Comparison of ENCODE assay signal across 23 cellular contexts in genomic region chr9:118367383-118367782, GRCh38.
A peak's percentile ranks its signal among the peaks of the same experiment; 100 is the strongest.
DNase-seq lines count a peak whose midpoint lies in the region; ATAC-seq and TF ChIP-seq lines count a peak whose summit lies in the region.
"Had no signal": no experiment of that assay in that cellular context is flagged by ENCODE, and none has a peak within 500 bp of the region (broad histone marks: within the 10 kb centered on the region; RNA-seq: fewer than 3 reads in every experiment).

No MANE protein-coding gene starts in this region.

- H3K4me1 Mint-ChIP-seq in activated naive CD4-positive, alpha-beta T cell treated with anti-CD3 and anti-CD28 coated beads for 36 hours (ENCODE audit: low read depth) = no peaks in the 10 kb centered on the region
- H3K4me1 Mint-ChIP-seq: CD8-positive, alpha-beta memory T cell; T-cell had no signal

- ATAC-seq in GM18502 (IDR thresholded peaks at IDR 0.05; ENCODE audit: poor library complexity, unreplicated experiment) (peak; percentile 60), GM21737 (IDR thresholded peaks at IDR 0.05; ENCODE audit: unreplicated experiment) (peak; percentile 53), HG03159 (IDR thresholded peaks at IDR 0.05; ENCODE audit: unreplicated experiment) (peak; percentile 45)
- ATAC-seq: HCT116, T-cell had no signal

- peaks cover 8% of the 10 kb centered on the region; the same call in 1 of the 2 replicates for H3K4me1 ChIP-seq in OCI-LY3 (ENCODE audit: low read length)

- no peaks in the 10 kb centered on the region for H3K79me2 ChIP-seq in OCI-LY3 (ENCODE audit: low read length)

- no peak for TF ChIP-seq CTCF in OCI-LY3 (IDR thresholded peaks at IDR 0.05; ENCODE audit: low read depth, low read length)

- H3K36me3 ChIP-seq in OCI-LY3 (replicated peaks; ENCODE audit: low read depth, low read length) = no peaks in the 10 kb centered on the region
- H3K36me3 ChIP-seq: SJCRH30 had no signal

- H4K20me1 ChIP-seq in OCI-LY3 (ENCODE audit: insufficient read depth, low read length) = no peaks in the 10 kb centered on the region

- peaks cover 2% of the 10 kb centered on the region for H3K27me3 Mint-ChIP-seq in activated naive CD4-positive, alpha-beta T cell treated with anti-CD3 and anti-CD28 coated beads for 36 hours (ENCODE audit: low read depth)
- H3K27me3 Mint-ChIP-seq: CD8-positive, alpha-beta memory T cell; T-cell had no signal

- H3K36me3 Mint-ChIP-seq in activated naive CD4-positive, alpha-beta T cell treated with anti-CD3 and anti-CD28 coated beads for 36 hours (ENCODE audit: low read depth) = no peaks in the 10 kb centered on the region
- H3K36me3 Mint-ChIP-seq: CD8-positive, alpha-beta memory T cell; T-cell had no signal

- no peak overlapping the region for H3K27ac ChIP-seq in OCI-LY3 (ENCODE audit: low read length)
- H3K27ac ChIP-seq: C4-2B, SJCRH30 had no signal

- no peaks in the 10 kb centered on the region for H3K27me3 ChIP-seq in OCI-LY3 (ENCODE audit: low read depth, low read length)
- H3K27me3 ChIP-seq: SJCRH30 had no signal

- no peak for DNase-seq in activated naive CD4-positive, alpha-beta T cell treated with anti-CD3 and anti-CD28 coated beads for 36 hours
- no peak for DNase-seq in NCI-H187 (lab: John Stamatoyannopoulos, UW)
- no peak for DNase-seq in D341Med (ENCODE audit: low spot score)
- DNase-seq: 8988T; CD8-positive, alpha-beta memory T cell; DMS53; EL; GOT3; Kasumi-1; NCI-H1694; NCI-H2081 treated with DMSO at 0.1 percent for 48 hours; NCI-H2171 treated with DMSO at 0.1 percent for 48 hours; NCI-H524 treated with DMSO at 0.1 percent for 48 hours; OCI-M1; SJCRH30; T-cell had no signal

- H3K9me3 Mint-ChIP-seq in activated naive CD4-positive, alpha-beta T cell treated with anti-CD3 and anti-CD28 coated beads for 36 hours = peaks cover 14% of the 10 kb centered on the region

- H3K9ac ChIP-seq in OCI-LY3 (ENCODE audit: low read length) = no peak overlapping the region

- intact Hi-C loops in activated naive CD4-positive, alpha-beta T cell treated with anti-CD3 and anti-CD28 coated beads for 36 hours (cut with micrococcal nuclease) = no loop called here

- no peak overlapping the region for H3K4me3 ChIP-seq in OCI-LY3 (ENCODE audit: low read length)
- H3K4me3 ChIP-seq: SJCRH30 had no signal

- H3K4me3 Mint-ChIP-seq in activated naive CD4-positive, alpha-beta T cell treated with anti-CD3 and anti-CD28 coated beads for 36 hours = no peak overlapping the region
- H3K4me3 Mint-ChIP-seq: CD8-positive, alpha-beta memory T cell; T-cell; T-helper 2 cell treated with Interferon-gamma antibody and Interleukin-4, amounts not matched to agents 5 μg/mL and 100 μg/mL, for 36 hours had no signal

- H2AFZ ChIP-seq in OCI-LY3 (ENCODE audit: low read depth, low read length) = no peak overlapping the region

- no peaks in the 10 kb centered on the region for H3K9me3 ChIP-seq in OCI-LY3 (ENCODE audit: insufficient read depth, low read length)
- H3K9me3 ChIP-seq: SJCRH30 had no signal

- H3K4me2 ChIP-seq in OCI-LY3 (ENCODE audit: low read length) = peak overlapping the region; percentile 7; the same call in 1 of the 2 replicates

- CTCF ChIA-PET in activated naive CD4-positive, alpha-beta T cell treated with anti-CD3 and anti-CD28 coated beads for 36 hours (lab: Charles Lee) = no interaction called here

- no peak overlapping the region for H3K27ac Mint-ChIP-seq in activated naive CD4-positive, alpha-beta T cell treated with anti-CD3 and anti-CD28 coated beads for 36 hours
- H3K27ac Mint-ChIP-seq: CD8-positive, alpha-beta memory T cell; T-cell; T-helper 2 cell treated with Interferon-gamma antibody and Interleukin-4, amounts not matched to agents 5 μg/mL and 100 μg/mL, for 36 hours had no signal
